ENCODE assay signal across 8 cellular contexts in genomic region chr19:7943444-7944176, GRCh38. TPM values are rescaled to one million over a fixed set of nuclear protein-coding genes. Genes with fewer than 3 reads are reported as not detected.
DNase-seq lines count a peak whose midpoint lies in the region; ATAC-seq and TF ChIP-seq lines count a peak whose summit lies in the region.

TIMM44 (minus strand) TSS chr19:7943666; CDS start chr19:7943651, 15 bp downstream.

- H3K27ac ChIP-seq in RWPE2 (ENCODE audit: poor library complexity, severe bottlenecking), result peak within 1 kb of the TSS; percentile 46

- no peaks in the 10 kb centered on the region for H3K9me3 ChIP-seq in RWPE2 (ENCODE audit: severe bottlenecking)

- H3K4me1 Mint-ChIP-seq in activated T-helper 2 cell treated with anti-CD3 and anti-CD28 coated beads, Interferon-gamma antibody, Interleukin-2, Interleukin-4, amounts not matched to agents 10 μg/mL and 5 μg/mL and 100 μg/mL, durations not matched to agents 14 hours and 24 hours and 36 hours (ENCODE audit: low read depth), result peaks cover 15% of the 10 kb centered on the region
- peaks cover 18 to 43% (median 32%) of the 10 kb centered on the region in 4 donors for H3K4me1 Mint-ChIP-seq in naive thymus-derived CD8-positive, alpha-beta T cell

- DNase-seq in EH (ENCODE audit: low read depth) (peak; percentile 100), H4 (ENCODE audit: low spot score) (peak; percentile 100), LoVo (ENCODE audit: low spot score) (peak; percentile 99), RWPE2 (ENCODE audit: low spot score) (peak; percentile 99), fibroblast of mammary gland (ENCODE audit: low read depth) (peak; percentile 99)
- DNase-seq in activated T-helper 2 cell treated with anti-CD3 and anti-CD28 coated beads, Interferon-gamma antibody, Interleukin-2, Interleukin-4, amounts not matched to agents 10 μg/mL and 5 μg/mL and 100 μg/mL, durations not matched to agents 14 hours and 24 hours and 36 hours (ENCODE audit: low spot score), result peak; percentile 99
- peak; percentile 93 to 99 (median 98) for DNase-seq in naive thymus-derived CD8-positive, alpha-beta T cell
- peak; percentile 93 to 99 (median 98) for DNase-seq in stimulated activated naive CD4-positive, alpha-beta T cell (lab: John Stamatoyannopoulos, UW)

- H3K27ac Mint-ChIP-seq in activated T-helper 2 cell treated with anti-CD3 and anti-CD28 coated beads, Interferon-gamma antibody, Interleukin-2, Interleukin-4, amounts not matched to agents 10 μg/mL and 5 μg/mL and 100 μg/mL, durations not matched to agents 14 hours and 24 hours and 36 hours, result peak within 1 kb of the TSS; percentile 93
- peak within 1 kb of the TSS; percentile 90 to 98 (median 96) for H3K27ac Mint-ChIP-seq in naive thymus-derived CD8-positive, alpha-beta T cell

- peaks cover 19% of the 10 kb centered on the region for H3K36me3 Mint-ChIP-seq in activated T-helper 2 cell treated with anti-CD3 and anti-CD28 coated beads, Interferon-gamma antibody, Interleukin-2, Interleukin-4, amounts not matched to agents 10 μg/mL and 5 μg/mL and 100 μg/mL, durations not matched to agents 14 hours and 24 hours and 36 hours (ENCODE audit: low read depth)
- peaks cover 0 to 27% (median 10%) of the 10 kb centered on the region in 3 donors for H3K36me3 Mint-ChIP-seq in naive thymus-derived CD8-positive, alpha-beta T cell

- H3K9me3 Mint-ChIP-seq in activated T-helper 2 cell treated with anti-CD3 and anti-CD28 coated beads, Interferon-gamma antibody, Interleukin-2, Interleukin-4, amounts not matched to agents 10 μg/mL and 5 μg/mL and 100 μg/mL, durations not matched to agents 14 hours and 24 hours and 36 hours, result no peaks in the 10 kb centered on the region
- H3K9me3 Mint-ChIP-seq in naive thymus-derived CD8-positive, alpha-beta T cell, result no peaks in the 10 kb centered on the region

- POLR2A ChIA-PET in naive thymus-derived CD8-positive, alpha-beta T cell (lab: Charles Lee), result interaction anchor here (0.5 to 4.8 kb wide), 18 partner anchors 13 to 595 kb away, joined by 3 to 66 read pairs (median 4); partner anchors contain the start of genes ARHGEF18, CTXN1, ELAVL1 and MAP2K7

- no peaks in the 10 kb centered on the region for H3K27me3 ChIP-seq in RWPE2 (ENCODE audit: insufficient read depth, poor library complexity, severe bottlenecking)

- peak; percentile 99 for ATAC-seq in RWPE2 (ENCODE audit: low read depth)
- peak; percentile 96 for ATAC-seq in naive thymus-derived CD8-positive, alpha-beta T cell

- peaks cover 26% of the 10 kb centered on the region for H3K36me3 ChIP-seq in RWPE2 (ENCODE audit: low read depth)

- H3K4me3 Mint-ChIP-seq in activated T-helper 2 cell treated with anti-CD3 and anti-CD28 coated beads, Interferon-gamma antibody, Interleukin-2, Interleukin-4, amounts not matched to agents 10 μg/mL and 5 μg/mL and 100 μg/mL, durations not matched to agents 14 hours and 24 hours and 36 hours (ENCODE audit: low read depth), result peak within 1 kb of the TSS; percentile 84
- H3K4me3 Mint-ChIP-seq in naive thymus-derived CD8-positive, alpha-beta T cell, result peak within 1 kb of the TSS; percentile 88 to 98 (median 95)

- no peaks in the 10 kb centered on the region for H3K27me3 Mint-ChIP-seq in activated T-helper 2 cell treated with anti-CD3 and anti-CD28 coated beads, Interferon-gamma antibody, Interleukin-2, Interleukin-4, amounts not matched to agents 10 μg/mL and 5 μg/mL and 100 μg/mL, durations not matched to agents 14 hours and 24 hours and 36 hours (ENCODE audit: low read depth)
- H3K27me3 Mint-ChIP-seq in naive thymus-derived CD8-positive, alpha-beta T cell, result no peaks in the 10 kb centered on the region

- intact Hi-C loops in activated T-helper 2 cell treated with anti-CD3 and anti-CD28 coated beads, Interferon-gamma antibody, Interleukin-2, Interleukin-4, amounts not matched to agents 10 μg/mL and 5 μg/mL and 100 μg/mL, durations not matched to agents 14 hours and 24 hours and 36 hours (cut with micrococcal nuclease), result loop anchor here (1.0 to 10.0 kb wide), 3 partner anchors 23 to 311 kb away; partner anchors contain the start of gene SNAPC2

- peak within 1 kb of the TSS; percentile 81 for H3K4me3 ChIP-seq in RWPE2 (ENCODE audit: severe bottlenecking)
- peak within 1 kb of the TSS; percentile 93 for H3K4me3 ChIP-seq in fibroblast of mammary gland (ENCODE audit: control insufficient read depth, low read depth, low read length)

- no peak for TF ChIP-seq CTCF in RWPE2 (IDR thresholded peaks at IDR 0.05; ENCODE audit: poor library complexity, severe bottlenecking)
- TF ChIP-seq CTCF in fibroblast of mammary gland (conservative IDR thresholded peaks at IDR 0.05; ENCODE audit: control insufficient read depth, insufficient read depth, low read depth, low read length), result no peak

- no peaks in the 10 kb centered on the region for H3K4me1 ChIP-seq in RWPE2 (ENCODE audit: insufficient read depth, poor library complexity, severe bottlenecking)

RNA-seq across cellular contexts. Expression of gene TIMM44, which starts in this region (rescaled TPM):
- 64.9 and 86.8 TPM in 2 replicates for total RNA-seq in H4 (2014; rRNA removed; shearing (Covaris generic))
- 79.2 and 90.2 TPM in 2 replicates for total RNA-seq in activated T-helper 2 cell treated with anti-CD3 and anti-CD28 coated beads, Interferon-gamma antibody, Interleukin-2, Interleukin-4, amounts not matched to agents 10 μg/mL and 5 μg/mL and 100 μg/mL, durations not matched to agents 14 hours and 24 hours and 36 hours
- 10 to 100 TPM; 83.1 to 86.9 TPM for total RNA-seq in naive thymus-derived CD8-positive, alpha-beta T cell
- polyA plus RNA-seq in naive thymus-derived CD8-positive, alpha-beta T cell, result 10 to 100 TPM in 2 of 3 donors, 1 to 10 TPM in 1; 9.9 to 19.7 (median 15.3) TPM

Comparison
In these comparisons a context has a peak if more than half of its experiments do, and no peak if none do; other contexts are left out.
1. Peak in every context shown above with its lines: DNase-seq, ATAC-seq, H3K4me3 ChIP-seq and H3K27ac ChIP-seq.